ENCODE assay signal across 8 cellular contexts in genomic region chr7:135620980-135621850, GRCh38. TPM values are rescaled to one million over a fixed set of nuclear protein-coding genes. Genes with fewer than 3 reads are reported as not detected.
A peak's percentile ranks its signal among the peaks of the same experiment; 100 is the strongest.
DNase-seq lines count a peak whose midpoint lies in the region; ATAC-seq, FAIRE-seq and TF ChIP-seq lines count a peak whose summit lies in the region.

No MANE protein-coding gene starts in this region.

- no peak overlapping the region for H3K4me2 ChIP-seq in SU-DHL-6 (ENCODE audit: low read depth, low read length, poor library complexity, severe bottlenecking)

- TF ChIP-seq EP300 in esophagus muscularis mucosa (IDR thresholded peaks at IDR 0.05), result no peak

- H3K27ac Mint-ChIP-seq in naive B cell, result no peak overlapping the region

- H3K9me2 ChIP-seq in SU-DHL-6 (replicated peaks; ENCODE audit: insufficient read depth, low read length), result no peaks in the 10 kb centered on the region

- FAIRE-seq in GM12891 (lab: Jason Lieb, UNC), result no peak

- H3K79me2 ChIP-seq in SU-DHL-6 (ENCODE audit: insufficient read depth, low read length), result no peaks in the 10 kb centered on the region

- intact Hi-C loops in esophagus muscularis mucosa (cut with DNase I), result no loop called here

- no peak for ATAC-seq in naive B cell (ENCODE audit: low read depth in 2 of 2)
- ATAC-seq in HG03460 (IDR thresholded peaks at IDR 0.05; ENCODE audit: unreplicated experiment), result no peak

- no peaks in the 10 kb centered on the region for H3K9me3 ChIP-seq in SU-DHL-6 (ENCODE audit: insufficient read depth, low read length)
- H3K9me3 ChIP-seq in esophagus muscularis mucosa, result no peaks in the 10 kb centered on the region

- H3K27ac ChIP-seq in SU-DHL-6 (ENCODE audit: low read depth, low read length), result no peak overlapping the region
- no peak overlapping the region for H3K27ac ChIP-seq in esophagus muscularis mucosa (replicated peaks in 1 of 4)

- H3K4me1 Mint-ChIP-seq in naive B cell, result no peaks in the 10 kb centered on the region

- POLR2A ChIA-PET in AG04449 (lab: Yijun Ruan, JAX), result interaction anchor here (0.6 to 1.0 kb wide), 2 partner anchors 41 to 251 kb away, joined by 3 to 5 read pairs; partner anchors contain the start of gene STMP1

- CTCF ChIA-PET in AG04449 (lab: Yijun Ruan, JAX), result interaction anchor here (0.5 to 22.9 kb wide), 28 partner anchors 9 to 932 kb away, joined by 3 to 319 read pairs (median 5); partner anchors contain the start of gene STMP1

- H3K9me3 Mint-ChIP-seq in naive B cell, result no peaks in the 10 kb centered on the region

- H4K20me1 ChIP-seq in SU-DHL-6 (ENCODE audit: low read depth, low read length), result no peaks in the 10 kb centered on the region

- no peak overlapping the region for H2AFZ ChIP-seq in SU-DHL-6 (ENCODE audit: low read depth, low read length, severe bottlenecking)

- no peak for TF ChIP-seq POLR2A in esophagus muscularis mucosa (IDR thresholded peaks at IDR 0.05; ENCODE audit: low read depth)
- no peak for TF ChIP-seq POLR2A in GM12891 (IDR thresholded peaks at IDR 0.05; ENCODE audit: low read depth, low read length)

- WGBS in esophagus muscularis mucosa, result 53% methylated on average over 1 of the region's 1 CpG

- H3K36me3 Mint-ChIP-seq in naive B cell, result peaks cover 17 to 22% of the 10 kb centered on the region in 2 donors

- no peaks in the 10 kb centered on the region for H3K27me3 ChIP-seq in SU-DHL-6 (ENCODE audit: low read length)
- no peaks in the 10 kb centered on the region for H3K27me3 ChIP-seq in esophagus muscularis mucosa

- TF ChIP-seq CTCF in AG04449 (IDR thresholded peaks at IDR 0.05; ENCODE audit: insufficient read depth, low read length, missing control alignments) (peak; percentile 48), SU-DHL-6 (IDR thresholded peaks at IDR 0.05; ENCODE audit: insufficient read depth, low read length, poor library complexity, severe bottlenecking) (peak; percentile 92), esophagus muscularis mucosa (IDR thresholded peaks at IDR 0.05) (peak; percentile 74 to 87 (median 76))

- H3K36me3 ChIP-seq in SU-DHL-6 (ENCODE audit: low read length) (peaks cover 60% of the 10 kb centered on the region), esophagus muscularis mucosa (peaks cover 18 to 90% (median 72%) of the 10 kb centered on the region in 4 donors)

- DNase-seq in AG04449 (ENCODE audit: low read depth, low spot score), result peak; percentile 78
- DNase-seq in GM03348 (ENCODE audit: low spot score), result peak; percentile 81
- DNase-seq in NCI-H1417 (lab: John Stamatoyannopoulos, UW), result peak; percentile 63 to 90 (median 68)
- DNase-seq in esophagus muscularis mucosa (ENCODE audit: extremely low spot score), result no peak
- DNase-seq in naive B cell, result peak; percentile 28
- DNase-seq in GM12891 (ENCODE audit: insufficient read length, low spot score), result no peak

- H3K4me1 ChIP-seq in esophagus muscularis mucosa, result peaks cover 0 to 8% (median 4%) of the 10 kb centered on the region in 4 donors

- no peak overlapping the region for H3K4me3 Mint-ChIP-seq in naive B cell

- no peaks in the 10 kb centered on the region for H3K27me3 Mint-ChIP-seq in naive B cell

- H3K4me3 ChIP-seq in AG04449 (ENCODE audit: low read depth, low read length) (no peak overlapping the region), SU-DHL-6 (ENCODE audit: insufficient read depth, low read length, poor library complexity, severe bottlenecking) (no peak overlapping the region), esophagus muscularis mucosa (no peak overlapping the region)

- no peak overlapping the region for H3K9ac ChIP-seq in SU-DHL-6 (ENCODE audit: low read length)

- peaks cover 10% of the 10 kb centered on the region; the same call in 1 of the 2 replicates for H3F3A ChIP-seq in SU-DHL-6 (ENCODE audit: insufficient read depth)

TF ChIP-seq in GM12891, 5 proteins besides CTCF, POLR2A, EP300 and RAD21:
- TF ChIP-seq SPI1 (IDR thresholded peaks at IDR 0.05; ENCODE audit: low read depth, low read length), result no peak
- no peak for TF ChIP-seq POLR2AphosphoS5 (IDR thresholded peaks at IDR 0.05; ENCODE audit: low read depth, low read length)
- no peak for TF ChIP-seq TAF1 (IDR thresholded peaks at IDR 0.05; ENCODE audit: low read depth, low read length)
- TF ChIP-seq POU2F2 (IDR thresholded peaks at IDR 0.05; ENCODE audit: low read depth, low read length), result no peak
- TF ChIP-seq PAX5 (IDR thresholded peaks at IDR 0.05; ENCODE audit: insufficient read depth, low read length, severe bottlenecking), result no peak

RNA-seq across cellular contexts. Expression of gene STMP1, which starts 41.1 kb away (rescaled TPM):
- 10 to 100 TPM in 2 of 4 donors, 1 to 10 TPM in 2; 8.6 to 18.7 (median 9.7) TPM for total RNA-seq in esophagus muscularis mucosa
- 10 to 100 TPM; 54.1 to 94.9 (median 65.4) TPM for polyA plus RNA-seq in naive B cell (ENCODE audit: low read depth in 6 of 6)
- 20.8 TPM for polyA plus RNA-seq in GM12891 (2012; ENCODE audit: low read depth, missing spikeins)

Comparison
In these comparisons a context has a peak if more than half of its experiments do, and no peak if none do; other contexts are left out.
1. DNase-seq: peak in AG04449 (single experiment), GM03348 (single experiment), NCI-H1417 (3 of 3) and naive B cell (single experiment); none in esophagus muscularis mucosa (single experiment) and GM12891 (single experiment).
2. Peak in every context shown above with its lines, with median percentiles within 50 percentile points of each other: CTCF ChIP-seq.